In the genomic region with DNA sequence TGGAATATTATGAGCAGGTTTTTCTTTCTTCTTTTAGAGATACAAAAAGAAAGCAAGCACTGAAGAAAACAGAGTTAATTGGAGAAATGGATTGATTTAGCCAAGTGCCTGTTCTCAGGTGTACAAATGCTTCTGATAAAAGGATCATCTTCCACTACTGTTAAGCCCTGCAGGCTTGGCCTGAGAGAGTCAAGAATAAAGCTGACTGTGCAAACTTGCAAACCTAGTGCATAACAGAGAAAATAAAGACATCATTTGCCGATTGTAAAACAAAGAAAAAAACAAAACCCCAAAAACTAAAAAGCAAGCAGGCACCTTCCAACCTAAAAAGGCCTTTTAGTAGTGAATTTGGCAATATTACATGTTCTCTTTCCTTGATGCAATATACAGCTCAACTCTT, we compare ENCODE assay signal across 18 cellular contexts.
DNase-seq lines count a peak whose midpoint lies in the region; ATAC-seq and TF ChIP-seq lines count a peak whose summit lies in the region.
"Had no signal": no experiment of that assay in that cellular context is flagged by ENCODE, and none has a peak within 500 bp of the region (broad histone marks: within the 10 kb centered on the region; RNA-seq: fewer than 3 reads in every experiment).

No MANE protein-coding gene starts in this region.

- in situ Hi-C loops in mammary epithelial cell (cut with MboI; ENCODE audit: low sequenced_read_pairs in 2 of 2), result no loop called here

- intact Hi-C loops in mammary epithelial cell (cut with micrococcal nuclease), result loop anchor here (5.0 kb wide), 1 partner anchor 77 kb away; the partner anchor contains the start of gene CCDC80
- intact Hi-C loops in MCF 10A (cut with micrococcal nuclease), result no loop called here

- H3K4me3 Mint-ChIP-seq in MCF 10A (ENCODE audit: unreplicated experiment), result no peak overlapping the region
- H3K4me3 Mint-ChIP-seq: B cell; CD8-positive, alpha-beta T cell; IgD-negative memory B cell had no signal

- no peak overlapping the region for H3K27ac Mint-ChIP-seq in MCF 10A (ENCODE audit: low read depth, unreplicated experiment)
- H3K27ac Mint-ChIP-seq: B cell; CD8-positive, alpha-beta T cell; IgD-negative memory B cell had no signal

- H3K4me1 ChIP-seq in mammary epithelial cell (ENCODE audit: insufficient read depth, low read length), result peaks cover 12% of the 10 kb centered on the region
- H3K4me1 ChIP-seq: BLaER1 treated with 17β-estradiol and CSF1 and Interleukin-3, amounts not matched to agents 10 nM and 100 nM; HAP-1 had no signal

- TF ChIP-seq CTCF in mammary epithelial cell (conservative IDR thresholded peaks at IDR 0.05 in 1 of 2, IDR thresholded peaks at IDR 0.05 in 1 of 2; ENCODE audit: extremely low read depth in 1 of 2, insufficient read depth in 1 of 2, low read depth in 1 of 2, low read length in 2 of 2), result no peak
- TF ChIP-seq CTCF in MCF 10A (IDR thresholded peaks at IDR 0.05; ENCODE audit: unreplicated experiment), result no peak
- TF ChIP-seq CTCF in RWPE1 (conservative IDR thresholded peaks at IDR 0.05; ENCODE audit: low read depth), result no peak

- H3K36me3 Mint-ChIP-seq in MCF 10A (ENCODE audit: insufficient read depth, unreplicated experiment), result no peaks in the 10 kb centered on the region
- H3K36me3 Mint-ChIP-seq: CD8-positive, alpha-beta T cell had no signal

- no peaks in the 10 kb centered on the region for H3K27me3 ChIP-seq in mammary epithelial cell (ENCODE audit: insufficient read depth, low read length)
- H3K27me3 ChIP-seq: BLaER1 treated with 17β-estradiol and CSF1 and Interleukin-3, amounts not matched to agents 10 nM and 100 nM had no signal

- no peak overlapping the region for H3K4me3 ChIP-seq in mammary epithelial cell (replicated peaks in 1 of 3; ENCODE audit: insufficient read depth in 1 of 3, low read depth in 2 of 3, low read length in 3 of 3)
- H3K4me3 ChIP-seq: BLaER1 treated with 17β-estradiol and CSF1 and Interleukin-3, amounts not matched to agents 10 nM and 100 nM; GM12878; HAP-1 had no signal

- no peak overlapping the region for H3K9ac ChIP-seq in mammary epithelial cell (ENCODE audit: insufficient read depth, low read length)
- H3K9ac ChIP-seq: BLaER1 treated with 17β-estradiol and CSF1 and Interleukin-3, amounts not matched to agents 10 nM and 100 nM had no signal

- H3K9me3 ChIP-seq in mammary epithelial cell (replicated peaks; ENCODE audit: insufficient read depth, low read length), result no peaks in the 10 kb centered on the region
- H3K9me3 ChIP-seq: HAP-1 had no signal

- ATAC-seq in GM19324 (IDR thresholded peaks at IDR 0.05; ENCODE audit: low FRiP score, unreplicated experiment) (no peak), HG02870 (IDR thresholded peaks at IDR 0.05; ENCODE audit: unreplicated experiment) (no peak), HG03521 (IDR thresholded peaks at IDR 0.05; ENCODE audit: unreplicated experiment) (no peak)
- ATAC-seq: CD8-positive, alpha-beta T cell; GM12878 had no signal

- no peaks in the 10 kb centered on the region for H3K4me1 Mint-ChIP-seq in MCF 10A (ENCODE audit: insufficient read depth, unreplicated experiment)
- H3K4me1 Mint-ChIP-seq: B cell, IgD-negative memory B cell had no signal

- BruUV-seq in mammary epithelial cell (replicated peaks; lab: Mats Ljungman, UMichigan), result no TSS peak
- no TSS peak for BruUV-seq in MCF 10A (replicated peaks; lab: Mats Ljungman, UMichigan)

- no peaks in the 10 kb centered on the region for H3K79me2 ChIP-seq in mammary epithelial cell (ENCODE audit: insufficient read depth, low read length)

- no peaks in the 10 kb centered on the region for H3K36me3 ChIP-seq in mammary epithelial cell (ENCODE audit: insufficient read depth, low read length)
- H3K36me3 ChIP-seq: BLaER1 treated with 17β-estradiol and CSF1 and Interleukin-3, amounts not matched to agents 10 nM and 100 nM; HAP-1 had no signal

- POLR2A ChIA-PET in MCF 10A (lab: Yijun Ruan, JAX), result interaction anchor here (0.8 to 1.4 kb wide), 3 partner anchors 42 to 77 kb away, joined by 3 to 6 read pairs (median 4); no protein-coding TSS in a partner anchor
- POLR2A ChIA-PET in RWPE1 (lab: Yijun Ruan, JAX; ENCODE audit: low non-redundant PET), result no interaction called here

- WGBS in mammary epithelial cell (ENCODE audit: low coverage, missing lambda C conversion rate), result 11% methylated on average over 1 of the region's 1 CpG

- peak overlapping the region; percentile 65 for H2AFZ ChIP-seq in mammary epithelial cell (ENCODE audit: low read depth, low read length)

- peak overlapping the region; percentile 9 for H3K4me2 ChIP-seq in mammary epithelial cell (ENCODE audit: insufficient read depth, low read depth, low read length)
- H3K4me2 ChIP-seq: BLaER1 treated with 17β-estradiol and CSF1 and Interleukin-3, amounts not matched to agents 10 nM and 100 nM had no signal

- no peaks in the 10 kb centered on the region for H3K27me3 Mint-ChIP-seq in MCF 10A (ENCODE audit: insufficient read depth, unreplicated experiment)

- H3K9me3 Mint-ChIP-seq in MCF 10A (ENCODE audit: unreplicated experiment), result no peaks in the 10 kb centered on the region
- H3K9me3 Mint-ChIP-seq: CD8-positive, alpha-beta T cell; IgD-negative memory B cell had no signal

- DNase-seq in mammary epithelial cell (no peak), MCF 10A (ENCODE audit: unreplicated experiment) (no peak), RWPE1 (ENCODE audit: low spot score) (no peak), epithelial cell of prostate (ENCODE audit: low read depth, low spot score) (no peak)
- DNase-seq: 8988T; Calu3; CD8-positive, alpha-beta T cell; DND-41; EL had no signal

- dilution Hi-C loops in mammary epithelial cell (cut with HindIII; ENCODE audit: low sequenced_read_pairs), result no loop called here

- H3K27ac ChIP-seq in mammary epithelial cell (ENCODE audit: insufficient read depth, low read depth, low read length) (no peak overlapping the region), RWPE1 (peak overlapping the region; percentile 63), epithelial cell of prostate (peak overlapping the region; percentile 13)
- H3K27ac ChIP-seq: BLaER1 treated with 17β-estradiol and CSF1 and Interleukin-3, amounts not matched to agents 10 nM and 100 nM; HL-60 had no signal

- no peaks in the 10 kb centered on the region for H4K20me1 ChIP-seq in mammary epithelial cell (ENCODE audit: insufficient read depth, low read length)
- H4K20me1 ChIP-seq: BLaER1 treated with 17β-estradiol and CSF1 and Interleukin-3, amounts not matched to agents 10 nM and 100 nM had no signal

- CTCF ChIA-PET in mammary epithelial cell (lab: Charles Lee; ENCODE audit: low non-redundant PET) (no interaction called here), MCF 10A (lab: Yijun Ruan, JAX) (interaction anchor here (0.5 kb wide), 1 partner anchor 15 kb away, joined by 3 read pairs; no protein-coding TSS in a partner anchor), RWPE1 (lab: Yijun Ruan, JAX) (interaction anchor here (1.4 kb wide), 1 partner anchor 16 kb away, joined by 5 read pairs; no protein-coding TSS in a partner anchor)
